ENCODE assay signal across 11 cellular contexts in the genomic region with DNA sequence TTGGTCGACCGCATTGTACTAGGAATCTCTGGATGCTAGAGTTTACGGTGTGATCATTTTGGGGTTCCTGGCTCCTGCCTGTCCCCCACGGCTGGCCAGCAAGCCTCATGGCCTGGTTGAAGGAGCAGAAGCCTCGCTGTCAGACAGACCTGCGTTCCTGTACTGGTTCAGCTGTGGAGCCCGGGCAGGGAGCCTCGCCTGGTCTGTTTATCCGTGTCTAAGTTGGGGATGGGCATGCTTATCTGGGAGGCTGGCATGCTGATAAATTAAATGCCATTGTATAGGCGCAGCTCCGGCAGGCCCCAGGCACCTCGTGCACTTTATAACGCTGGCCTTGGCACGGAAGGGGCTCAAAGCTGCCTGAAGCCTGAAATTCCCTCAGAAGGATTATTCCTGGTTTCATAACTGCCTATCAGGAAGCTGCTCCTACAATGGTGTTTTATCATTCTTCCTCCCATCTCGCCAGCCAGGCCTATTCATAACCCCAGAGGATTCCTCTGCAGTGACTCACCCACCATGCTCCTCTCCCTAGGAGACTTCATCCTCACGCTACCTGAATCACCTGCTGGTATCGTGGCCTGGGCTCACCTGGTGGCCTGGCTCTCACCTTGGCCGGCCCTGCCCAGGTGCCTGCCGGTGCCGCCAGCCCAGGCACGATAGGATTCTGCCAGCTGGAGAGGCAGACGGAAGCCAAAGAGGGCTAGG.
A peak's percentile ranks its signal among the peaks of the same experiment; 100 is the strongest.
DNase-seq lines count a peak whose midpoint lies in the region; ATAC-seq and TF ChIP-seq lines count a peak whose summit lies in the region.
"Had no signal": no experiment of that assay in that cellular context is flagged by ENCODE, and none has a peak within 500 bp of the region (broad histone marks: within the 10 kb centered on the region; RNA-seq: fewer than 3 reads in every experiment).

No MANE protein-coding gene starts in this region.

- ATAC-seq in GM21576 (IDR thresholded peaks at IDR 0.05; ENCODE audit: unreplicated experiment), result no peak

- H3K36me3 ChIP-seq in SJCRH30 (no peaks in the 10 kb centered on the region), MM.1S (replicated peaks; ENCODE audit: insufficient read depth, low read length) (no peaks in the 10 kb centered on the region)
- H3K36me3 ChIP-seq: HAP-1 had no signal

- H3K27me3 ChIP-seq in SJCRH30, result no peaks in the 10 kb centered on the region
- no peaks in the 10 kb centered on the region; the same call in 1 of the 2 replicates for H3K27me3 ChIP-seq in MM.1S (replicated peaks; ENCODE audit: insufficient read depth, low read length)

- H3K9me2 ChIP-seq in MM.1S (replicated peaks; ENCODE audit: insufficient read depth, low read length), result no peaks in the 10 kb centered on the region

- intact Hi-C loops in posterior vena cava (cut with DNase I), result no loop called here

- H3K9me3 ChIP-seq in SJCRH30 (replicated peaks), result no peaks in the 10 kb centered on the region
- H3K9me3 ChIP-seq in MM.1S (replicated peaks; ENCODE audit: insufficient read depth, low read length), result no peaks in the 10 kb centered on the region
- H3K9me3 ChIP-seq: HAP-1 had no signal

- H3K4me3 ChIP-seq in SJCRH30 (no peak overlapping the region), MM.1S (ENCODE audit: low read length) (no peak overlapping the region)
- H3K4me3 ChIP-seq: HAP-1, SK-N-MC had no signal

- no peak overlapping the region for H2AFZ ChIP-seq in MM.1S (ENCODE audit: low read length)

- no peak for TF ChIP-seq CTCF in MM.1S (IDR thresholded peaks at IDR 0.05; ENCODE audit: low read length)

- H3F3A ChIP-seq in MM.1S (ENCODE audit: insufficient read depth, low read length), result no peaks in the 10 kb centered on the region

- no peaks in the 10 kb centered on the region for H3K79me2 ChIP-seq in MM.1S (ENCODE audit: low read length)

- H3K4me1 ChIP-seq in SJCRH30, result peaks cover 38% of the 10 kb centered on the region
- no peaks in the 10 kb centered on the region for H3K4me1 ChIP-seq in MM.1S (ENCODE audit: low read length)
- H3K4me1 ChIP-seq: HAP-1 had no signal

- H3K4me2 ChIP-seq in MM.1S (ENCODE audit: low read depth, low read length), result no peak overlapping the region

- no peak overlapping the region for H3K9ac ChIP-seq in MM.1S (ENCODE audit: low read length)

- peak overlapping the region; percentile 67 for H3K27ac ChIP-seq in SJCRH30
- H3K27ac ChIP-seq in MM.1S (ENCODE audit: low read length), result no peak overlapping the region
- H3K27ac ChIP-seq: SK-N-MC had no signal

- H4K20me1 ChIP-seq in MM.1S (ENCODE audit: insufficient read depth, low read length), result no peaks in the 10 kb centered on the region

- DNase-seq in GM04504 (ENCODE audit: low read depth) (peak; percentile 60), SJCRH30 (peak; percentile 65 to 78), foreskin melanocyte (peak; percentile 99), renal cortical epithelial cell (ENCODE audit: low read depth) (peak; percentile 91), posterior vena cava (ENCODE audit: low spot score) (no peak), KG1 (lab: John Stamatoyannopoulos, UW) (no peak), MM.1S (no peak)
- DNase-seq: erythroblast had no signal

Comparison
In these comparisons a context has a peak if more than half of its experiments do, and no peak if none do; other contexts are left out.
1. DNase-seq: peak in GM04504 (single experiment), SJCRH30 (2 of 2), foreskin melanocyte (single experiment) and renal cortical epithelial cell (single experiment); none in posterior vena cava (single experiment), KG1 (single experiment) and MM.1S (single experiment).